20 cellular contexts compared by ENCODE assay signal in the genomic region with DNA sequence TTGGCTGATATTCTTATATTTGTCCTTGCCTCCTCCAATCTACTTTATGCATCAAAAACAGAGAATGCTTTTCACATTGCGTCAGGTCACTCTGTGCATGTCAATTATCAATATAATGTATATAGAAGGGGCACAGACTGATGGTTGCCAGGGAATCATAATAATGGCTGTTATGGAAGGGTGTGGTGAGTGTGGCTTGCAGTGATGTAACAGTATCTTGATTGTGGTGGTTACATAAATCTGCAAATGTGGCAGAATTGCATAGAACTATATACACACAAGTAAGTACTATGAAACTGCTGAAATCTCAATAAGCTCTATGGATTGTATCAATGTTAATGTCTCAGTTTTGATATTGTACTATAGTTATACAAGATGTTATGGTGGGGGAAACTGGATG.
"Had no signal": no experiment of that assay in that cellular context is flagged by ENCODE, and none has a peak within 500 bp of the region (broad histone marks: within the 10 kb centered on the region; RNA-seq: fewer than 3 reads in every experiment).

No MANE protein-coding gene starts in this region.

- H3K4me3 ChIP-seq: SJCRH30 had no signal

- ATAC-seq: SK-N-SH treated with all-trans-retinoic acid at 6 μM for 48 hours had no signal

- H3K36me3 ChIP-seq: SJCRH30 had no signal

- H3K4me1 ChIP-seq: SJCRH30 had no signal

- H3K27ac ChIP-seq: HL-60, SJCRH30 had no signal

- DNase-seq: Kasumi-1, KBM-7, MM.1S, NCI-H1092 treated with DMSO at 0.1 percent for 48 hours, NCI-H1417, NCI-H1436 treated with DMSO at 0.1 percent for 48 hours, NCI-H1694, NCI-H187 treated with DMSO at 0.1 percent for 48 hours, NCI-H2029 treated with DMSO at 0.1 percent for 48 hours, NCI-H2171 treated with DMSO at 0.1 percent for 48 hours, NCI-H345, NCI-H446 treated with DMSO at 0.1 percent for 48 hours, NCI-H510A treated with DMSO at 0.1 percent for 48 hours, NCI-H526, NCI-H774, RPMI8226, SHP77 treated with DMSO at 0.1 percent for 48 hours, SJCRH30 had no signal

- H3K9me3 ChIP-seq: SJCRH30 had no signal
